ENCODE assay signal across 17 cellular contexts in genomic region chr15:74959643-74959939, GRCh38. TPM values are rescaled to one million over a fixed set of nuclear protein-coding genes. Genes with fewer than 3 reads are reported as not detected.
DNase-seq lines count a peak whose midpoint lies in the region; ATAC-seq and TF ChIP-seq lines count a peak whose summit lies in the region.
"Had no signal": no experiment of that assay in that cellular context is flagged by ENCODE, and none has a peak within 500 bp of the region (broad histone marks: within the 10 kb centered on the region; RNA-seq: fewer than 3 reads in every experiment).

No MANE protein-coding gene starts in this region.

- no peak overlapping the region for H2BK20ac ChIP-seq in H9 (ENCODE audit: low read depth, low read length, poor library complexity, severe bottlenecking)

- H2BK120ac ChIP-seq in H9 (ENCODE audit: low read depth, low read length, poor library complexity, severe bottlenecking): no peak overlapping the region

- no peak overlapping the region for H3T11ph ChIP-seq in H9 (ENCODE audit: low read length)

- no peak for DNase-seq in H9
- no peak for DNase-seq in T-helper 17 cell
- no peak for DNase-seq in iPS DF 6.9 (ENCODE audit: low read depth, low spot score)
- DNase-seq in stimulated activated naive B cell treated with anti-CD40 and anti-IgM and Interleukin-4, amounts not matched to agents 10 μg/mL and 1 μg/mL and 100 μg/mL, for 72 hours: no peak
- DNase-seq in foreskin fibroblast: no peak
- no peak for DNase-seq in ureter (ENCODE audit: low spot score)
- no peak for DNase-seq in KBM-7
- DNase-seq: activated naive CD8-positive, alpha-beta T cell treated with anti-CD3 and anti-CD28 coated beads, Interleukin-2, amount 50 U/mL, for 24 hours; activated T-cell treated with anti-CD3 and anti-CD28 coated beads, Interleukin-2, amount 50 U/mL, for 1 hour; IMR-90; NCI-H1048; NCI-H2171; stimulated activated CD4-positive, alpha-beta T cell treated with anti-CD3 and anti-CD28 coated beads, Interleukin-4, amount 100 ng/mL, for 4 hours had no signal

- no peak overlapping the region for H2BK5ac ChIP-seq in H9 (ENCODE audit: insufficient read length, low read length)

- H4K20me1 ChIP-seq in H9 (ENCODE audit: control insufficient read depth, insufficient read depth, insufficient read length): no peaks in the 10 kb centered on the region

- H3K4ac ChIP-seq in H9 (ENCODE audit: low read depth, low read length): no peak overlapping the region

- no peak overlapping the region for H3K27ac ChIP-seq in H9 (ENCODE audit: insufficient read length, low read depth, low read length)
- no peak overlapping the region for H3K27ac ChIP-seq in iPS DF 6.9 (ENCODE audit: low read length)
- H3K27ac ChIP-seq: neutrophil had no signal

- H3K4me3 ChIP-seq in iPS DF 6.9 (ENCODE audit: low read length): peak overlapping the region; percentile 28; the same call in 1 of the 2 replicates
- peak overlapping the region in 1 of 2 donors; percentile 46 for H3K4me3 ChIP-seq in foreskin fibroblast (ENCODE audit: low read depth in 1 of 2, low read length in 2 of 2)
- H3K4me3 ChIP-seq: lung had no signal

- TF ChIP-seq CTCF in H9 (conservative IDR thresholded peaks at IDR 0.05) (no peak), foreskin fibroblast (IDR thresholded peaks at IDR 0.05; ENCODE audit: low read depth, low read length) (no peak)

- H3K4me1 ChIP-seq in H9 (ENCODE audit: insufficient read depth, low read length) (no peaks in the 10 kb centered on the region; the same call in 1 of the 2 replicates), iPS DF 6.9 (ENCODE audit: control insufficient read depth, insufficient read depth, low read length) (peaks cover 5% of the 10 kb centered on the region)

- H3K36me3 ChIP-seq in iPS DF 6.9 (ENCODE audit: control insufficient read depth, insufficient read depth, low read length): no peaks in the 10 kb centered on the region; the same call in 1 of the 2 replicates
- H3K36me3 ChIP-seq: neutrophil had no signal

- no CpG with 5 or more reads among the region's 4 CpGs for WGBS in H9 (ENCODE audit: extremely low coverage, insufficient read length, low lambda C conversion rate)
- WGBS in iPS DF 6.9 (ENCODE audit: insufficient coverage, insufficient read length): no CpG with 5 or more reads among the region's 4 CpGs

- H3K14ac ChIP-seq in H9 (ENCODE audit: insufficient read depth, low read length): no peak overlapping the region

- no peak overlapping the region for H3K9ac ChIP-seq in H9 (ENCODE audit: extremely low read depth, insufficient read length, low read length)

- H3K36me3 Mint-ChIP-seq in H9 (ENCODE audit: insufficient read depth in 1 of 3, low read depth in 3 of 3): peaks cover 0 to 2% (median 0%) of the 10 kb centered on the region in 3 experiments; a peak in 2 of 7 replicates
- peaks cover 2% of the 10 kb centered on the region for H3K36me3 Mint-ChIP-seq in T-helper 17 cell (ENCODE audit: low read depth)
- no peaks in the 10 kb centered on the region for H3K36me3 Mint-ChIP-seq in stimulated activated naive B cell treated with anti-CD40 and anti-IgM and Interleukin-4, amounts not matched to agents 10 μg/mL and 1 μg/mL and 100 μg/mL, for 72 hours
- H3K36me3 Mint-ChIP-seq: CD4-positive, alpha-beta memory T cell had no signal

- peaks cover 86% of the 10 kb centered on the region for H3K27me3 Mint-ChIP-seq in H9 (ENCODE audit: low read depth)
- peaks cover 26% of the 10 kb centered on the region for H3K27me3 Mint-ChIP-seq in T-helper 17 cell
- peaks cover 56 to 77% of the 10 kb centered on the region in 2 donors for H3K27me3 Mint-ChIP-seq in stimulated activated naive B cell treated with anti-CD40 and anti-IgM and Interleukin-4, amounts not matched to agents 10 μg/mL and 1 μg/mL and 100 μg/mL, for 72 hours

- H4K8ac ChIP-seq in H9 (replicated peaks; ENCODE audit: insufficient read length, low read depth, low read length): no peak overlapping the region

- H3K79me1 ChIP-seq in H9 (ENCODE audit: insufficient read depth, low read depth, low read length, poor library complexity, severe bottlenecking): no peaks in the 10 kb centered on the region

- no peak overlapping the region for H2AFZ ChIP-seq in H9 (ENCODE audit: low read length)

- H3K23me2 ChIP-seq in H9 (ENCODE audit: insufficient read length, low read depth, low read length, poor library complexity, severe bottlenecking): peaks cover 34% of the 10 kb centered on the region

- no peak overlapping the region for H3K18ac ChIP-seq in H9 (ENCODE audit: insufficient read length, low read depth, low read length)

- H2BK12ac ChIP-seq in H9 (ENCODE audit: insufficient read length, low read depth, low read length): no peak overlapping the region

- ATAC-seq in T-helper 17 cell: no peak
- ATAC-seq in stimulated activated naive B cell treated with anti-CD40 and anti-IgM and Interleukin-4, amounts not matched to agents 10 μg/mL and 1 μg/mL and 100 μg/mL, for 72 hours (replicated peaks): no peak
- ATAC-seq: activated naive CD8-positive, alpha-beta T cell treated with anti-CD3 and anti-CD28 coated beads, Interleukin-2, amount 50 U/mL, for 24 hours had no signal

- H3K56ac ChIP-seq in H9 (ENCODE audit: insufficient read length, low read depth, low read length): no peak overlapping the region

- in situ Hi-C loops in KBM-7 (cut with MboI; ENCODE audit: low pct_unique_long_range_greater_than_20kb, low sequenced_read_pairs): loop anchor here (25.0 kb wide), 1 partner anchor 322 kb away; no protein-coding TSS in a partner anchor

- H3K79me2 ChIP-seq in H9 (ENCODE audit: insufficient read depth, low read length): peaks cover 3% of the 10 kb centered on the region; the same call in 1 of the 2 replicates

- H3K4me3 Mint-ChIP-seq in H9 (peak overlapping the region; percentile 60 to 84), T-helper 17 cell (peak overlapping the region; percentile 61)
- H3K4me3 Mint-ChIP-seq in stimulated activated naive B cell treated with anti-CD40 and anti-IgM and Interleukin-4, amounts not matched to agents 10 μg/mL and 1 μg/mL and 100 μg/mL, for 72 hours: peak overlapping the region in 1 of 2 donors; percentile 7

- no peak overlapping the region for H2BK15ac ChIP-seq in H9 (ENCODE audit: low read depth, low read length)

- peak overlapping the region; percentile 72 for H3K4me2 ChIP-seq in H9 (ENCODE audit: insufficient read depth, insufficient read length, low read length)

- H3K9me3 ChIP-seq in H9 (ENCODE audit: control insufficient read depth, low read depth, low read length): no peaks in the 10 kb centered on the region
- no peaks in the 10 kb centered on the region for H3K9me3 ChIP-seq in T-helper 17 cell (ENCODE audit: control insufficient read depth, low read length, poor library complexity, severe bottlenecking)
- H3K9me3 ChIP-seq in iPS DF 6.9 (ENCODE audit: control insufficient read depth, insufficient read depth, low read length): no peaks in the 10 kb centered on the region
- H3K9me3 ChIP-seq: neutrophil had no signal

- no peaks in the 10 kb centered on the region for H3K9me3 Mint-ChIP-seq in H9
- H3K9me3 Mint-ChIP-seq in stimulated activated naive B cell treated with anti-CD40 and anti-IgM and Interleukin-4, amounts not matched to agents 10 μg/mL and 1 μg/mL and 100 μg/mL, for 72 hours: no peaks in the 10 kb centered on the region
- H3K9me3 Mint-ChIP-seq: activated naive CD8-positive, alpha-beta T cell treated with anti-CD3 and anti-CD28 coated beads, Interleukin-2, amount 50 U/mL, for 24 hours; dendritic cell treated with granulocyte-macrophage colony-stimulating factor and Interleukin-4, amounts not matched to agents 40 ng/mL and 50 ng/mL, for 4 days had no signal

- no peak overlapping the region for H4K91ac ChIP-seq in H9 (ENCODE audit: insufficient read length, low read depth, low read length)

- peaks cover 23 to 34% of the 10 kb centered on the region in 2 experiments for H3K4me1 Mint-ChIP-seq in H9
- H3K4me1 Mint-ChIP-seq in T-helper 17 cell: peaks cover 19% of the 10 kb centered on the region
- peaks cover 13 to 44% of the 10 kb centered on the region in 2 donors for H3K4me1 Mint-ChIP-seq in stimulated activated naive B cell treated with anti-CD40 and anti-IgM and Interleukin-4, amounts not matched to agents 10 μg/mL and 1 μg/mL and 100 μg/mL, for 72 hours

- H3K27ac Mint-ChIP-seq in H9 (no peak overlapping the region; a peak in 1 of 7 replicates), T-helper 17 cell (no peak overlapping the region)
- H3K27ac Mint-ChIP-seq in stimulated activated naive B cell treated with anti-CD40 and anti-IgM and Interleukin-4, amounts not matched to agents 10 μg/mL and 1 μg/mL and 100 μg/mL, for 72 hours: peak overlapping the region; percentile 9
- H3K27ac Mint-ChIP-seq: activated naive CD8-positive, alpha-beta T cell treated with anti-CD3 and anti-CD28 coated beads, Interleukin-2, amount 50 U/mL, for 24 hours; CD4-positive, alpha-beta memory T cell; dendritic cell treated with granulocyte-macrophage colony-stimulating factor and Interleukin-4, amounts not matched to agents 40 ng/mL and 50 ng/mL, for 4 days had no signal

- H3K27me3 ChIP-seq in H9 (ENCODE audit: insufficient read depth, low read length): peaks cover 11% of the 10 kb centered on the region; the same call in 1 of the 2 replicates
- H3K27me3 ChIP-seq in iPS DF 6.9 (ENCODE audit: control insufficient read depth, insufficient read depth, low read length): peaks cover 19% of the 10 kb centered on the region; the same call in 1 of the 2 replicates

- H4K5ac ChIP-seq in H9 (ENCODE audit: insufficient read length, low read depth, low read length): no peak overlapping the region

- no peak overlapping the region for H2AK5ac ChIP-seq in H9 (ENCODE audit: insufficient read length, low read length)

- H3K23ac ChIP-seq in H9 (ENCODE audit: insufficient read length, low read depth, low read length): no peak overlapping the region

RNA-seq across cellular contexts. Expression of gene RPP25, which starts 3.0 kb away (rescaled TPM):
- 12.6 and 13.0 TPM in 2 replicates for total RNA-seq in H9 (2021)
- total RNA-seq in T-helper 17 cell: 1 to 10 TPM in 1 of 2 donors, under 1 TPM in 1; 0.99 to 1.3 TPM
- 7.3 TPM for total RNA-seq in ureter

RNA-seq across cellular contexts. Expression of gene COX5A, which starts 21.7 kb away (rescaled TPM):
- total RNA-seq in H9 (2021) (331 and 336 TPM in 2 replicates), T-helper 17 cell (10 to 100 TPM; 56.1 to 72.9 TPM), ureter (172 TPM)

RNA-seq across cellular contexts. Expression of gene SCAMP5, which starts 35.8 kb away (rescaled TPM):
- total RNA-seq in H9 (2021): 45.8 and 47.8 TPM in 2 replicates
- total RNA-seq in T-helper 17 cell: 1 to 10 TPM; 3.9 to 4.3 TPM
- 21.0 TPM for total RNA-seq in ureter

RNA-seq across cellular contexts. Expression of gene FAM219B, which starts 52.9 kb away (rescaled TPM):
- total RNA-seq in H9 (2021): 60.3 and 69.0 TPM in 2 replicates
- total RNA-seq in T-helper 17 cell: 10 to 100 TPM; 47.8 to 65.7 TPM
- total RNA-seq in ureter: 171 TPM
